11 cellular contexts compared by ENCODE assay signal in the genomic region with DNA sequence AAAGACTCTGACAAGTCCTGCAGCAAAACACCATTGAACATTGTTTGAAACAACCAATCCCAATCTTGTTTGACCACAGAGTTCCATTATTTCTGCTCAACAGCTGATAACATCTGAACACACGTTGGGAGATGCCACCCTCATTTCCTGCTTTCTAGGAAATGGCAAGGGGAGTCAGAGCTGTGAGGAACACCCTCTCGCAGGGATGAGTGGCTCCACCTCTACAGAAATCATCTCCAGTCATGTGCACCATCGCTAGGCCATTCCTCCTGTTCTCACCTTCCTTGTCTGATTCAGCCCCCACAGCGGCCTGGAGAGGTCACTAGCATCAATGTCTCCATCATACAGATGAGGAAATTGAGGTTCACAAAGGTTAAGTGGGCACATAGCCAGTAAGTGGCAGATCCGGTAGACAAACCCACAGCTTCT. TPM values are rescaled to one million over a fixed set of nuclear protein-coding genes. Genes with fewer than 3 reads are reported as not detected.
A peak's percentile ranks its signal among the peaks of the same experiment; 100 is the strongest.
DNase-seq lines count a peak whose midpoint lies in the region; ATAC-seq and TF ChIP-seq lines count a peak whose summit lies in the region.
"Had no signal": no experiment of that assay in that cellular context is flagged by ENCODE, and none has a peak within 500 bp of the region (broad histone marks: within the 10 kb centered on the region; RNA-seq: fewer than 3 reads in every experiment).

No MANE protein-coding gene starts in this region.

- peaks cover 35% of the 10 kb centered on the region for H3K4me1 Mint-ChIP-seq in WTC11
- H3K4me1 Mint-ChIP-seq in memory B cell = peaks cover 44% of the 10 kb centered on the region

- peak overlapping the region; percentile 42; the same call in 1 of the 2 replicates for H3K56ac ChIP-seq in IMR-90 (ENCODE audit: extremely low read depth, insufficient read depth, low read length)

- CTCF ChIA-PET in IMR-90 (lab: Yijun Ruan, JAX) = interaction anchor here (0.7 to 1.5 kb wide), 2 partner anchors 77 to 104 kb away, joined by 3 to 4 read pairs; no protein-coding TSS in a partner anchor
- CTCF ChIA-PET in WTC11 (lab: Charles Lee) = interaction anchor here (0.6 to 2.6 kb wide), 5 partner anchors 11 to 46 kb away, joined by 3 to 11 read pairs (median 5); no protein-coding TSS in a partner anchor

- no peak for ATAC-seq in IMR-90 (ENCODE audit: low read depth)
- ATAC-seq in WTC11 = no peak
- peak; percentile 55 for ATAC-seq in memory B cell (ENCODE audit: low read depth)
- ATAC-seq in HG03378 (IDR thresholded peaks at IDR 0.05; ENCODE audit: unreplicated experiment) = no peak
- no peak for ATAC-seq in HG03097 (IDR thresholded peaks at IDR 0.05; ENCODE audit: low FRiP score, unreplicated experiment)
- ATAC-seq: SK-N-SH treated with all-trans-retinoic acid at 6 μM for 48 hours had no signal

- H3K27me3 ChIP-seq in IMR-90 (ENCODE audit: control insufficient read depth, insufficient read depth, low read length) = no peaks in the 10 kb centered on the region
- H3K27me3 ChIP-seq: thyroid gland had no signal

- H3K9me1 ChIP-seq in IMR-90 (ENCODE audit: insufficient read depth, low read length) = peaks cover 35% of the 10 kb centered on the region

- no peaks in the 10 kb centered on the region for H3K36me3 ChIP-seq in IMR-90 (ENCODE audit: control insufficient read depth, insufficient read depth, low read length)
- H3K36me3 ChIP-seq: thyroid gland had no signal

- H2BK120ac ChIP-seq in IMR-90 (ENCODE audit: low read depth, low read length) = peak overlapping the region; percentile 82

- no peak overlapping the region for H2AK9ac ChIP-seq in IMR-90 (replicated peaks; ENCODE audit: low read depth, low read length, poor library complexity)

- H4K5ac ChIP-seq in IMR-90 (ENCODE audit: low read depth, low read length) = peak overlapping the region; percentile 35; the same call in 1 of the 2 replicates

- peak overlapping the region; percentile 50 for H2BK5ac ChIP-seq in IMR-90 (ENCODE audit: low read depth, low read length, poor library complexity, severe bottlenecking)

- H2AK5ac ChIP-seq in IMR-90 (ENCODE audit: low read depth, low read length) = peak overlapping the region; percentile 98

- H3K4me2 ChIP-seq in IMR-90 (ENCODE audit: low read depth, low read length) = no peak overlapping the region

- in situ Hi-C loops in IMR-90 (cut with MboI; ENCODE audit: low sequenced_read_pairs) = no loop called here

- peak overlapping the region; percentile 31; the same call in 1 of the 2 replicates for H3K23ac ChIP-seq in IMR-90 (ENCODE audit: low read depth, low read length)

- TF ChIP-seq POLR2A in IMR-90 (IDR thresholded peaks at IDR 0.05; ENCODE audit: low read depth, low read length) = no peak

- no peaks in the 10 kb centered on the region for H3K9me3 Mint-ChIP-seq in WTC11
- H3K9me3 Mint-ChIP-seq in memory B cell = no peaks in the 10 kb centered on the region
- H3K9me3 Mint-ChIP-seq: neural crest cell had no signal

- H3K27ac Mint-ChIP-seq in WTC11 (peak overlapping the region; percentile 83; the same call in 1 of the 2 replicates), memory B cell (peak overlapping the region; percentile 84)

- peak overlapping the region; percentile 21; the same call in 2 of the 3 replicates for H2BK15ac ChIP-seq in IMR-90 (ENCODE audit: low read depth, low read length)

- peak overlapping the region; percentile 4 for H2AFZ ChIP-seq in IMR-90 (replicated peaks; ENCODE audit: low read length, poor library complexity)

- no peak overlapping the region for H3K9ac ChIP-seq in IMR-90 (ENCODE audit: low read depth, low read length)

- intact Hi-C loops in IMR-90 (cut with micrococcal nuclease) = no loop called here

- no peak for TF ChIP-seq RAD21 in IMR-90 (IDR thresholded peaks at IDR 0.05; ENCODE audit: low read length)

- peak overlapping the region; percentile 76 for H3K14ac ChIP-seq in IMR-90 (replicated peaks; ENCODE audit: low read depth, low read length)

- peak overlapping the region; percentile 7 to 41; a peak in 3 of 4 replicates for H4K8ac ChIP-seq in IMR-90 (ENCODE audit: low read depth in 2 of 2, low read length in 2 of 2)

- H4K91ac ChIP-seq in IMR-90 (ENCODE audit: insufficient read depth, low read depth, low read length) = peak overlapping the region; percentile 92

- peak overlapping the region; percentile 90 for H2BK20ac ChIP-seq in IMR-90 (ENCODE audit: low read depth, low read length)

- no peaks in the 10 kb centered on the region for H4K20me1 ChIP-seq in IMR-90 (ENCODE audit: insufficient read depth, low read length)

- WGBS in IMR-90 (ENCODE audit: extremely low coverage in 2 of 2, insufficient read length in 1 of 2), 2 experiments = no CpG with 5 or more reads among the region's 5 CpGs

- peak overlapping the region; percentile 91 for H3K18ac ChIP-seq in IMR-90 (ENCODE audit: low read depth, low read length)

- no peaks in the 10 kb centered on the region for H3K36me3 Mint-ChIP-seq in WTC11
- H3K36me3 Mint-ChIP-seq in memory B cell = no peaks in the 10 kb centered on the region

- no peak overlapping the region for H3K4me3 ChIP-seq in GM12864 (ENCODE audit: low read depth, low read length)
- H3K4me3 ChIP-seq in IMR-90 (ENCODE audit: insufficient read depth, low read depth, low read length) = no peak overlapping the region
- H3K4me3 ChIP-seq: thyroid gland had no signal

- dilution Hi-C loops in IMR-90 (cut with HindIII; ENCODE audit: low sequenced_read_pairs, unreplicated experiment) = no loop called here

- peak; percentile 20 for TF ChIP-seq CTCF in GM12864 (IDR thresholded peaks at IDR 0.05; ENCODE audit: low read depth, low read length, missing control alignments)
- TF ChIP-seq CTCF in IMR-90 (conservative IDR thresholded peaks at IDR 0.05; ENCODE audit: low read depth, low read length) = no peak
- TF ChIP-seq CTCF in WTC11 (IDR thresholded peaks at IDR 0.05) = no peak

- H3K4me3 Mint-ChIP-seq in WTC11 = no peak overlapping the region
- no peak overlapping the region for H3K4me3 Mint-ChIP-seq in memory B cell
- H3K4me3 Mint-ChIP-seq: neural crest cell had no signal

- peaks cover 44% of the 10 kb centered on the region for H3K4me1 ChIP-seq in IMR-90 (ENCODE audit: control insufficient read depth, insufficient read depth, low read length)
- H3K4me1 ChIP-seq: thyroid gland had no signal

- DNase-seq in GM12864 (ENCODE audit: low read depth) = no peak
- DNase-seq in IMR-90 = no peak
- no peak for DNase-seq in WTC11 (ENCODE audit: low spot score)
- no peak for DNase-seq in memory B cell (ENCODE audit: low spot score in 2 of 2)
- DNase-seq in NCI-H69 (lab: John Stamatoyannopoulos, UW) = no peak
- DNase-seq: NCI-H2171 treated with DMSO at 0.1 percent for 48 hours, thyroid gland had no signal

- no peaks in the 10 kb centered on the region for H3K27me3 Mint-ChIP-seq in WTC11 (ENCODE audit: low read depth)
- H3K27me3 Mint-ChIP-seq in memory B cell = no peaks in the 10 kb centered on the region

- BruUV-seq in IMR-90 (replicated peaks; lab: Mats Ljungman, UMichigan) = no TSS peak

- peaks cover 0 to 16% of the 10 kb centered on the region in 2 experiments; a peak in 3 of 4 replicates for H3K79me1 ChIP-seq in IMR-90 (ENCODE audit: low read depth in 1 of 2, low read length in 2 of 2)

- H3K9me3 ChIP-seq in IMR-90 (ENCODE audit: control insufficient read depth, insufficient read depth, low read length) = no peaks in the 10 kb centered on the region
- H3K9me3 ChIP-seq: thyroid gland had no signal

- H3K27ac ChIP-seq in IMR-90 (ENCODE audit: insufficient read depth, low read length) = no peak overlapping the region
- H3K27ac ChIP-seq: thyroid gland had no signal

- peak overlapping the region; percentile 78 for H3K4ac ChIP-seq in IMR-90 (ENCODE audit: low read depth, low read length)

- POLR2A ChIA-PET in IMR-90 (lab: Charles Lee; ENCODE audit: unreplicated experiment) = no interaction called here
- POLR2A ChIA-PET in WTC11 (lab: Charles Lee) = no interaction called here

TF ChIP-seq in IMR-90, 13 proteins besides CTCF, POLR2A, EP300 and RAD21 (continues in another document):
- TF ChIP-seq MXI1 (IDR thresholded peaks at IDR 0.05; ENCODE audit: borderline replicate concordance, low read depth, low read length) (no peak), RFX5 (IDR thresholded peaks at IDR 0.05; ENCODE audit: low read depth, low read length) (no peak), NFE2L2 (IDR thresholded peaks at IDR 0.05; ENCODE audit: low read depth, low read length) (no peak), RCOR1 (IDR thresholded peaks at IDR 0.05; ENCODE audit: insufficient replicate concordance, low read length) (no peak)
- TF ChIP-seq, protein P1, sequence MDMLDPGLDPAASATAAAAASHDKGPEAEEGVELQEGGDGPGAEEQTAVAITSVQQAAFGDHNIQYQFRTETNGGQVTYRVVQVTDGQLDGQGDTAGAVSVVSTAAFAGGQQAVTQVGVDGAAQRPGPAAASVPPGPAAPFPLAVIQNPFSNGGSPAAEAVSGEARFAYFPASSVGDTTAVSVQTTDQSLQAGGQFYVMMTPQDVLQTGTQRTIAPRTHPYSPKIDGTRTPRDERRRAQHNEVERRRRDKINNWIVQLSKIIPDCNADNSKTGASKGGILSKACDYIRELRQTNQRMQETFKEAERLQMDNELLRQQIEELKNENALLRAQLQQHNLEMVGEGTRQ (IDR thresholded peaks at IDR 0.05; ENCODE audit: low read depth, low read length) = no peak

TF ChIP-seq in WTC11, 78 proteins besides CTCF, POLR2A, EP300 and RAD21:
- TF ChIP-seq FOXK1 (CRISPR knock-in tag; IDR thresholded peaks at IDR 0.05) (no peak), NFATC4 (CRISPR knock-in tag; IDR thresholded peaks at IDR 0.05) (no peak), ZNF263 (CRISPR knock-in tag; IDR thresholded peaks at IDR 0.05; ENCODE audit: low read depth) (no peak), JUN (CRISPR knock-in tag; IDR thresholded peaks at IDR 0.05) (no peak)
- TF ChIP-seq, protein P2, sequence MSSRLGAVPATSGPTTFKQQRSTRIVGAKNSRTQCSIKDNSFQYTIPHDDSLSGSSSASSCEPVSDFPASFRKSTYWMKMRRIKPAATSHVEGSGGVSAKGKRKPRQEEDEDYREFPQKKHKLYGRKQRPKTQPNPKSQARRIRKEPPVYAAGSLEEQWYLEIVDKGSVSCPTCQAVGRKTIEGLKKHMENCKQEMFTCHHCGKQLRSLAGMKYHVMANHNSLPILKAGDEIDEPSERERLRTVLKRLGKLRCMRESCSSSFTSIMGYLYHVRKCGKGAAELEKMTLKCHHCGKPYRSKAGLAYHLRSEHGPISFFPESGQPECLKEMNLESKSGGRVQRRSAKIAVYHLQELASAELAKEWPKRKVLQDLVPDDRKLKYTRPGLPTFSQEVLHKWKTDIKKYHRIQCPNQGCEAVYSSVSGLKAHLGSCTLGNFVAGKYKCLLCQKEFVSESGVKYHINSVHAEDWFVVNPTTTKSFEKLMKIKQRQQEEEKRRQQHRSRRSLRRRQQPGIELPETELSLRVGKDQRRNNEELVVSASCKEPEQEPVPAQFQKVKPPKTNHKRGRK (CRISPR knock-in tag; IDR thresholded peaks at IDR 0.05; ENCODE audit: borderline replicate concordance) = no peak

RNA-seq across cellular contexts. Expression of a gene that starts 22.4 kb away (rescaled TPM):
- not detected in 2 replicates for total RNA-seq in IMR-90 (2012; rRNA removed)
- 0.07 TPM in 2 replicates for polyA plus RNA-seq in IMR-90 (2012; rRNA removed)
- polyA plus RNA-seq in IMR-90 (2012; cell fraction: cytosol; rRNA removed) = 0.01 and 0.04 TPM in 2 replicates
- polyA plus RNA-seq in IMR-90 (2012; cell fraction: nucleus; rRNA removed; ENCODE audit: low replicate concordance) = 0.02 TPM in 1 of 2 replicates, not detected in the other
- 1.5 to 1.8 TPM (median 1.8 TPM) in 3 replicates for total RNA-seq in WTC11 (2021)
